In the genomic region with DNA sequence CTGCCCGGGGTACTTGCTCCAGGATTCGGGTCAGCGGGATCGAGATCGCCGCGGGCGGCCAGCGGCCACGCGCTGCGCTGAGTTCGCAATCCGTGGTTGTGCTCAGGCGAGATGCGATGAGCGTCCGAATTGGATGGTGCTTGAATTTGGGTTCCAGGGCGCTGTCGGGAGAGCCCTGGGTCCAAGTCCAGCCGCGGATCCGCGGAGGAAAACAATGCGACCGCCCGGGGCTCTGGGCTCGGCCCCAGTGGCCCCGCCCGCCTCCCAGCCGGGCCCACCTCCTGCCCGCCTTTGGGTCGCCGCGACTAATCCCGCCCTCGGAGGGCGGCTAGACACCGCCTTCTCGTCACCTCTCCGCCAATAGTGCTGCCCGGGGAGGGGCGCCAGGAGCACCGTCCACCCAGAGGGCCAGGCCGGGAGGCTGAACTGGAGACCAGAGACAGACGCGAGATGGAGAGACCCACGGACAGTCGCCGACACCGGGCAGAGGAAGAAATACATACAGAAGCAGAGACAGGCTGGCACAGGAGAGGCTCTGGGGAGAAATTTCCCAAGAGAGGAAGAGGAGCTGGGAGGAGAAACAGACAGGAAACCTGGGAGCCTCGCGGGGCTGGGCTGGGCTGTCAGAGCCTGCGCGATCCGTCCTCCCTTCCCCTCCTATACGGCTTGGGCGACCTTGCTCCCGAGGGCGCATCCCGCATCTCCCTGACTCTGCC, we compare ENCODE assay signal across 8 cellular contexts. TPM values are rescaled to one million over a fixed set of nuclear protein-coding genes. Genes with fewer than 3 reads are reported as not detected.
DNase-seq lines count a peak whose midpoint lies in the region; ATAC-seq and TF ChIP-seq lines count a peak whose summit lies in the region.

A gene with protein sequence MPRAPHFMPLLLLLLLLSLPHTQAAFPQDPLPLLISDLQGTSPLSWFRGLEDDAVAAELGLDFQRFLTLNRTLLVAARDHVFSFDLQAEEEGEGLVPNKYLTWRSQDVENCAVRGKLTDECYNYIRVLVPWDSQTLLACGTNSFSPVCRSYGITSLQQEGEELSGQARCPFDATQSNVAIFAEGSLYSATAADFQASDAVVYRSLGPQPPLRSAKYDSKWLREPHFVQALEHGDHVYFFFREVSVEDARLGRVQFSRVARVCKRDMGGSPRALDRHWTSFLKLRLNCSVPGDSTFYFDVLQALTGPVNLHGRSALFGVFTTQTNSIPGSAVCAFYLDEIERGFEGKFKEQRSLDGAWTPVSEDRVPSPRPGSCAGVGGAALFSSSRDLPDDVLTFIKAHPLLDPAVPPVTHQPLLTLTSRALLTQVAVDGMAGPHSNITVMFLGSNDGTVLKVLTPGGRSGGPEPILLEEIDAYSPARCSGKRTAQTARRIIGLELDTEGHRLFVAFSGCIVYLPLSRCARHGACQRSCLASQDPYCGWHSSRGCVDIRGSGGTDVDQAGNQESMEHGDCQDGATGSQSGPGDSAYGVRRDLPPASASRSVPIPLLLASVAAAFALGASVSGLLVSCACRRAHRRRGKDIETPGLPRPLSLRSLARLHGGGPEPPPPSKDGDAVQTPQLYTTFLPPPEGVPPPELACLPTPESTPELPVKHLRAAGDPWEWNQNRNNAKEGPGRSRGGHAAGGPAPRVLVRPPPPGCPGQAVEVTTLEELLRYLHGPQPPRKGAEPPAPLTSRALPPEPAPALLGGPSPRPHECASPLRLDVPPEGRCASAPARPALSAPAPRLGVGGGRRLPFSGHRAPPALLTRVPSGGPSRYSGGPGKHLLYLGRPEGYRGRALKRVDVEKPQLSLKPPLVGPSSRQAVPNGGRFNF (minus strand): TSS at position 216 of the 716 bp plus-strand sequence. CDS start 4,010 bp downstream, outside the sequence.

- peak; percentile 88 for DNase-seq in DMS53 treated with DMSO at 0.1 percent for 48 hours (lab: John Stamatoyannopoulos, UW; ENCODE audit: unreplicated experiment)
- peak; percentile 32 for DNase-seq in KG1 (lab: John Stamatoyannopoulos, UW)
- DNase-seq in activated T-cell treated with anti-CD3 and anti-CD28 coated beads, Interleukin-2, amount 50 U/mL, for 72 hours: peak; percentile 93 to 95
- DNase-seq in stimulated activated CD8-positive, alpha-beta memory T cell treated with anti-CD3 and anti-CD28 coated beads, Interleukin-7, amount 100 ng/mL, for 1 hour (ENCODE audit: low read depth in 2 of 2): peak; percentile 65 to 78

- H3K27ac Mint-ChIP-seq in activated T-cell treated with anti-CD3 and anti-CD28 coated beads, Interleukin-2, amount 50 U/mL, for 72 hours: peak within 1 kb of the TSS; percentile 4

- peak within 1 kb of the TSS; percentile 82 for H3K27ac ChIP-seq in muscle layer of duodenum (ENCODE audit: low read length)

- no peaks in the 10 kb centered on the region for H3K27me3 ChIP-seq in muscle layer of duodenum (ENCODE audit: low read depth, low read length)

- H3K4me3 ChIP-seq in muscle layer of duodenum (ENCODE audit: low read depth in 1 of 2, low read length in 2 of 2): peak within 1 kb of the TSS; percentile 74 to 92

- no peaks in the 10 kb centered on the region for H3K9me3 ChIP-seq in muscle layer of duodenum (ENCODE audit: control insufficient read depth in 1 of 2, low read length in 2 of 2)

- H3K36me3 Mint-ChIP-seq in activated T-cell treated with anti-CD3 and anti-CD28 coated beads, Interleukin-2, amount 50 U/mL, for 72 hours (ENCODE audit: insufficient read depth in 2 of 2): no peaks in the 10 kb centered on the region

- peaks cover 0 to 40% of the 10 kb centered on the region in 2 donors for H3K4me1 ChIP-seq in muscle layer of duodenum (ENCODE audit: control insufficient read depth in 1 of 2, insufficient read depth in 2 of 2, low read length in 2 of 2)

- H3K27me3 Mint-ChIP-seq in activated T-cell treated with anti-CD3 and anti-CD28 coated beads, Interleukin-2, amount 50 U/mL, for 72 hours (ENCODE audit: low read depth): no peaks in the 10 kb centered on the region

- H3K9me3 Mint-ChIP-seq in activated T-cell treated with anti-CD3 and anti-CD28 coated beads, Interleukin-2, amount 50 U/mL, for 72 hours: no peaks in the 10 kb centered on the region

- peak; percentile 98 for ATAC-seq in GM21786 (IDR thresholded peaks at IDR 0.05; ENCODE audit: unreplicated experiment)
- peak; percentile 99 to 100 for ATAC-seq in activated T-cell treated with anti-CD3 and anti-CD28 coated beads, Interleukin-2, amount 50 U/mL, for 72 hours (replicated peaks in 1 of 2)
- ATAC-seq in esophagus mucosa: peak; percentile 96

- H3K36me3 ChIP-seq in muscle layer of duodenum (ENCODE audit: control insufficient read depth in 1 of 2, insufficient read depth in 2 of 2, low read length in 2 of 2): no peaks in the 10 kb centered on the region

- peak within 1 kb of the TSS; percentile 84 to 94 for H3K4me3 Mint-ChIP-seq in activated T-cell treated with anti-CD3 and anti-CD28 coated beads, Interleukin-2, amount 50 U/mL, for 72 hours

- H3K4me1 Mint-ChIP-seq in activated T-cell treated with anti-CD3 and anti-CD28 coated beads, Interleukin-2, amount 50 U/mL, for 72 hours (ENCODE audit: low read depth): peaks cover 17% of the 10 kb centered on the region

TF ChIP-seq in PFSK-1, 5 proteins besides CTCF, POLR2A, EP300 and RAD21:
- TF ChIP-seq SIN3A (IDR thresholded peaks at IDR 0.05; ENCODE audit: borderline replicate concordance, insufficient read depth, low read length) (no peak), FOXP2 (optimal IDR thresholded peaks at IDR 0.05; ENCODE audit: borderline replicate concordance, extremely low read depth, extremely low read length, insufficient read depth) (peak; percentile 64), TAF1 (IDR thresholded peaks at IDR 0.05; ENCODE audit: borderline replicate concordance, insufficient read depth, low read length) (peak; percentile 72; the same call in 1 of the 2 replicates), POLR2AphosphoS5 (IDR thresholded peaks at IDR 0.05; ENCODE audit: low read depth, low read length) (peak; percentile 80)
- TF ChIP-seq, protein P1, sequence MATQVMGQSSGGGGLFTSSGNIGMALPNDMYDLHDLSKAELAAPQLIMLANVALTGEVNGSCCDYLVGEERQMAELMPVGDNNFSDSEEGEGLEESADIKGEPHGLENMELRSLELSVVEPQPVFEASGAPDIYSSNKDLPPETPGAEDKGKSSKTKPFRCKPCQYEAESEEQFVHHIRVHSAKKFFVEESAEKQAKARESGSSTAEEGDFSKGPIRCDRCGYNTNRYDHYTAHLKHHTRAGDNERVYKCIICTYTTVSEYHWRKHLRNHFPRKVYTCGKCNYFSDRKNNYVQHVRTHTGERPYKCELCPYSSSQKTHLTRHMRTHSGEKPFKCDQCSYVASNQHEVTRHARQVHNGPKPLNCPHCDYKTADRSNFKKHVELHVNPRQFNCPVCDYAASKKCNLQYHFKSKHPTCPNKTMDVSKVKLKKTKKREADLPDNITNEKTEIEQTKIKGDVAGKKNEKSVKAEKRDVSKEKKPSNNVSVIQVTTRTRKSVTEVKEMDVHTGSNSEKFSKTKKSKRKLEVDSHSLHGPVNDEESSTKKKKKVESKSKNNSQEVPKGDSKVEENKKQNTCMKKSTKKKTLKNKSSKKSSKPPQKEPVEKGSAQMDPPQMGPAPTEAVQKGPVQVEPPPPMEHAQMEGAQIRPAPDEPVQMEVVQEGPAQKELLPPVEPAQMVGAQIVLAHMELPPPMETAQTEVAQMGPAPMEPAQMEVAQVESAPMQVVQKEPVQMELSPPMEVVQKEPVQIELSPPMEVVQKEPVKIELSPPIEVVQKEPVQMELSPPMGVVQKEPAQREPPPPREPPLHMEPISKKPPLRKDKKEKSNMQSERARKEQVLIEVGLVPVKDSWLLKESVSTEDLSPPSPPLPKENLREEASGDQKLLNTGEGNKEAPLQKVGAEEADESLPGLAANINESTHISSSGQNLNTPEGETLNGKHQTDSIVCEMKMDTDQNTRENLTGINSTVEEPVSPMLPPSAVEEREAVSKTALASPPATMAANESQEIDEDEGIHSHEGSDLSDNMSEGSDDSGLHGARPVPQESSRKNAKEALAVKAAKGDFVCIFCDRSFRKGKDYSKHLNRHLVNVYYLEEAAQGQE (IDR thresholded peaks at IDR 0.05; ENCODE audit: insufficient read depth in 1 of 2, low read depth in 2 of 2, low read length in 2 of 2): no peak

RNA-seq across cellular contexts. Expression of the gene that starts here (rescaled TPM):
- 6.7 TPM for polyA plus RNA-seq in PFSK-1 (2012; ENCODE audit: insufficient read length, low read depth)
- 1 to 10 TPM; 1.9 to 4.3 TPM for total RNA-seq in activated T-cell treated with anti-CD3 and anti-CD28 coated beads, Interleukin-2, amount 50 U/mL, for 72 hours
- 0.88 TPM for total RNA-seq in esophagus mucosa

Comparison
In these comparisons a context has a peak if more than half of its experiments do, and no peak if none do; other contexts are left out.
1. Peak in every context shown above with its lines: DNase-seq, ATAC-seq, H3K4me3 ChIP-seq and H3K27ac ChIP-seq.
2. Peak in ATAC-seq in esophagus mucosa; RNA of the gene not detected or under 1 TPM.
3. DNase-seq: peak in every context shown above with its lines; median percentile 94 in activated T-cell treated with anti-CD3 and anti-CD28 coated beads, Interleukin-2, amount 50 U/mL, for 72 hours; 88 in DMS53 treated with DMSO at 0.1 percent for 48 hours; 72 in stimulated activated CD8-positive, alpha-beta memory T cell treated with anti-CD3 and anti-CD28 coated beads, Interleukin-7, amount 100 ng/mL, for 1 hour; 32 in KG1.